ENCODE assay signal across 8 cellular contexts in the genomic region with DNA sequence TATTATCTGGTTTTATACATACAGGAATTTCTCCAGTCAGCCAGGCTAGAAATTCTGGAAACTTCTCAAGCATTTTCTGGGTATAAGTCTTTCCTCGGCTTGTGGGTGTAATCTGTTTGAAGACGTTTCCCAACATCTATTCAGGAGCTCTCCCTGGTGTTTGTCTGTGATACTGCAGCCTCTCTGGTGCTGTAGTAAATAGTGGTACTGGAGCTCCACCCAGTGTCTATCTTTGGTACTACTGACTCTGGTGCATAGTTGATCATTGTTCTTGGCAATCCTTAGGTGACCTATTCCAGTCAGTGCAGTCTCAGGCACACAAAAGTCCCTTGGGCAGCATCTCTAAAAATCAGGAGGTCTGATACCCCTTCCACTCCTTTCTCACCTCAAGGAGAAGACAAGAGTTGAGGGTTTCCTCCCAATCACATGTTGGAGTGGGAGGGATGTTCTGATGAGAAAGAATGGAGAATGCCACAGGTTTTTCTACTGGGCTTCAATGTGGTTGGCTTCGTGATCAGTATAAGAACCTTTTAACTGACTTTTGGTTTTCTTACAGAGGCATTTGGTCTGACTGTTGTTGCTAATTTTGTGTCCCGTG.
DNase-seq lines count a peak whose midpoint lies in the region; ATAC-seq lines count a peak whose summit lies in the region.

No MANE protein-coding gene starts in this region.

- peak; percentile 93 for ATAC-seq in GM19328 (IDR thresholded peaks at IDR 0.05; ENCODE audit: unreplicated experiment)
- ATAC-seq in HG03442 (IDR thresholded peaks at IDR 0.05; ENCODE audit: unreplicated experiment), result peak; percentile 97

- DNase-seq in CD1c-positive myeloid dendritic cell (ENCODE audit: extremely low spot score) (peak; percentile 93), NCI-H526 treated with DMSO at 0.1 percent for 48 hours (lab: John Stamatoyannopoulos, UW) (peak; percentile 87), dermis microvascular lymphatic vessel endothelial cell (ENCODE audit: low read depth in 2 of 2) (peak; percentile 72 to 87), medulla oblongata (ENCODE audit: extremely low spot score) (peak; percentile 94)
- peak; percentile 61 to 88 for DNase-seq in activated CD4-positive, alpha-beta T cell treated with anti-CD3 and anti-CD28 coated beads, Interleukin-2, amount 50 U/mL, for 24 hours (ENCODE audit: low read depth in 1 of 2, low spot score in 1 of 2)
- DNase-seq in stimulated activated CD8-positive, alpha-beta memory T cell treated with anti-CD3 and anti-CD28 coated beads, Interleukin-4, amount 100 ng/mL, for 1 hour (ENCODE audit: low read depth in 2 of 2, low spot score in 1 of 2), result peak; percentile 45 to 62

Comparison
In these comparisons a context has a peak if more than half of its experiments do, and no peak if none do; other contexts are left out.
1. Peak in every context shown above with its lines: DNase-seq and ATAC-seq.